In the genomic region with DNA sequence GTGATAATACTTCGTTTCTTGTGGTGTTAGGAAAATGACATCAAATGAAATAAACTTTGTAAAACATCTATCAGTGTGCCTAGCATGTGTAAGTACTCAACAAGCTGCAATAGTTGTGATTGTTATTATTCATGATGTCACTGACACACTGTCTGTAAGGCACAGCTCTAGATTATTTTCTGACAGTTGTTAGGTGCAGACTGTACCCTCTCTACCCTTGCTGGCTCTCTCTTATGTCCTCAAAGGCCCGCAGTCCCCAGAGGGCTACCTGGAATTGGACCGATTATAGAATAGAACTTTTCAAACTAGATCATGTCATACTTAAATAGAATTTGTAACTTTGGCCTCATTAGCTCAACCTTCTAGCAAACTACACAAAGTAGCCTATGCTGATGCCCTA, we compare ENCODE assay signal across 16 cellular contexts.
A peak's percentile ranks its signal among the peaks of the same experiment; 100 is the strongest.
DNase-seq lines count a peak whose midpoint lies in the region; ATAC-seq and TF ChIP-seq lines count a peak whose summit lies in the region.
"Had no signal": no experiment of that assay in that cellular context is flagged by ENCODE, and none has a peak within 500 bp of the region (broad histone marks: within the 10 kb centered on the region; RNA-seq: fewer than 3 reads in every experiment).

No MANE protein-coding gene starts in this region.

- no peaks in the 10 kb centered on the region for H3K27me3 ChIP-seq in right atrium auricular region
- no peaks in the 10 kb centered on the region for H3K27me3 ChIP-seq in left ventricle myocardium inferior (ENCODE audit: low read depth)
- H3K27me3 ChIP-seq in osteoblast (ENCODE audit: insufficient read depth, low read length), result no peaks in the 10 kb centered on the region
- H3K27me3 ChIP-seq: BLaER1 treated with 17β-estradiol and CSF1 and Interleukin-3, amounts not matched to agents 10 nM and 100 nM had no signal

- H3K79me2 ChIP-seq in osteoblast (ENCODE audit: insufficient read depth, low read length), result no peaks in the 10 kb centered on the region

- H3K9me3 ChIP-seq in right atrium auricular region (peaks cover 0 to 14% of the 10 kb centered on the region in 2 donors), left ventricle myocardium inferior (replicated peaks) (peaks cover 23% of the 10 kb centered on the region), osteoblast (ENCODE audit: low read depth, low read length) (no peaks in the 10 kb centered on the region)
- H3K9me3 ChIP-seq: HAP-1 had no signal

- H3K4me1 ChIP-seq in right atrium auricular region, result peaks cover 0 to 6% of the 10 kb centered on the region in 2 donors
- peaks cover 19% of the 10 kb centered on the region for H3K4me1 ChIP-seq in left ventricle myocardium inferior
- no peaks in the 10 kb centered on the region for H3K4me1 ChIP-seq in osteoblast (ENCODE audit: insufficient read depth, low read length)

- H3K27ac ChIP-seq in right atrium auricular region, result peak overlapping the region in 1 of 2 donors; percentile 75
- H3K27ac ChIP-seq in left ventricle myocardium inferior (replicated peaks), result peak overlapping the region; percentile 72
- H3K27ac ChIP-seq in osteoblast (ENCODE audit: low read depth, low read length), result no peak overlapping the region
- H3K27ac ChIP-seq: BLaER1 treated with 17β-estradiol and CSF1 and Interleukin-3, amounts not matched to agents 10 nM and 100 nM; GM23248; HL-60 had no signal

- no peak overlapping the region for H3K4me2 ChIP-seq in osteoblast (ENCODE audit: insufficient read depth, low read length)
- H3K4me2 ChIP-seq: BLaER1 treated with 17β-estradiol and CSF1 and Interleukin-3, amounts not matched to agents 10 nM and 100 nM had no signal

- intact Hi-C loops in Right ventricle myocardium superior (cut with DNase I) (no loop called here), left ventricle myocardium inferior (cut with micrococcal nuclease) (no loop called here)

- TF ChIP-seq CTCF in right atrium auricular region (IDR thresholded peaks at IDR 0.05) (no peak), left ventricle myocardium inferior (IDR thresholded peaks at IDR 0.05; ENCODE audit: borderline replicate concordance) (no peak), osteoblast (IDR thresholded peaks at IDR 0.05; ENCODE audit: extremely low read depth, low read depth, low read length) (no peak)

- H4K20me1 ChIP-seq in osteoblast (ENCODE audit: insufficient read depth, low read length), result no peaks in the 10 kb centered on the region
- H4K20me1 ChIP-seq: BLaER1 treated with 17β-estradiol and CSF1 and Interleukin-3, amounts not matched to agents 10 nM and 100 nM had no signal

- no peak overlapping the region for H3K4me3 ChIP-seq in right atrium auricular region
- H3K4me3 ChIP-seq in left ventricle myocardium inferior, result no peak overlapping the region
- no peak overlapping the region for H3K4me3 ChIP-seq in osteoblast (ENCODE audit: insufficient read depth, low read length)
- H3K4me3 ChIP-seq: BLaER1 treated with 17β-estradiol and CSF1 and Interleukin-3, amounts not matched to agents 10 nM and 100 nM; GM23248; HAP-1 had no signal

- DNase-seq in Right ventricle myocardium superior (no peak), right atrium auricular region (ENCODE audit: low spot score) (no peak), left ventricle myocardium inferior (no peak), osteoblast (ENCODE audit: insufficient read length, low spot score, missing footprints) (no peak), RPMI8226 (no peak)
- DNase-seq in stimulated activated CD4-positive, alpha-beta T cell treated with anti-CD3 and anti-CD28 coated beads, Interleukin-1b, Interleukin-23, amount 100 ng/mL, for 48 hours, result no peak
- DNase-seq: 8988T; Calu3; CD8-positive, alpha-beta T cell; DMS79 treated with DMSO at 0.1 percent for 48 hours; GF-D8; GM23248 had no signal

- H3K36me3 ChIP-seq in right atrium auricular region (no peaks in the 10 kb centered on the region), left ventricle myocardium inferior (no peaks in the 10 kb centered on the region), osteoblast (ENCODE audit: insufficient read depth, low read length) (no peaks in the 10 kb centered on the region)
- H3K36me3 ChIP-seq: HAP-1 had no signal

- ATAC-seq in Right ventricle myocardium superior (ENCODE audit: poor library complexity) (peak; percentile 78), HG02884 (IDR thresholded peaks at IDR 0.05; ENCODE audit: unreplicated experiment) (no peak)
- ATAC-seq: CD8-positive, alpha-beta T cell had no signal

- H2AFZ ChIP-seq in osteoblast (ENCODE audit: low read length), result peak overlapping the region; percentile 7
- H2AFZ ChIP-seq: GM23248 had no signal
